In genomic region chr14:105151838-105152793, GRCh38 we compare ENCODE assay signal across 22 cellular contexts. TPM values are rescaled to one million over a fixed set of nuclear protein-coding genes. Genes with fewer than 3 reads are reported as not detected.
A peak's percentile ranks its signal among the peaks of the same experiment; 100 is the strongest.
DNase-seq lines count a peak whose midpoint lies in the region; ATAC-seq, FAIRE-seq and TF ChIP-seq lines count a peak whose summit lies in the region.
"Had no signal": no experiment of that assay in that cellular context is flagged by ENCODE, and none has a peak within 500 bp of the region (broad histone marks: within the 10 kb centered on the region; RNA-seq: fewer than 3 reads in every experiment).

No MANE protein-coding gene starts in this region.

- TF ChIP-seq EP300 in GM12878 (IDR thresholded peaks at IDR 0.05; ENCODE audit: borderline replicate concordance in 1 of 2, control insufficient read depth in 1 of 2, low read depth in 2 of 2, low read length in 2 of 2) (no peak), HepG2 (IDR thresholded peaks at IDR 0.05; ENCODE audit: low read depth in 2 of 2, low read length in 2 of 2) (no peak), HepG2 (CRISPR knock-in tag; IDR thresholded peaks at IDR 0.05; ENCODE audit: borderline replicate concordance) (no peak)

- peak overlapping the region in 7 of 11 experiments; percentile 3 to 66 (median 41); a peak in 8 of 22 replicates for H3K9ac ChIP-seq in BLaER1 treated with 17β-estradiol and CSF1 and Interleukin-3, amounts not matched to agents 10 nM and 100 nM
- no peak overlapping the region for H3K9ac ChIP-seq in GM12878 (ENCODE audit: control insufficient read depth, insufficient read depth, low read length)
- no peak overlapping the region for H3K9ac ChIP-seq in HepG2 (ENCODE audit: insufficient read depth, low read depth, low read length)

- SMC1A ChIA-PET in GM12878 (lab: Charles Lee; ENCODE audit: uncharacterized antibody, unreplicated experiment) = no interaction called here

- H3K36me3 ChIP-seq in BLaER1 treated with 17β-estradiol and CSF1 and Interleukin-3, amounts not matched to agents 10 nM and 100 nM = peaks cover 0 to 50% (median 15%) of the 10 kb centered on the region in 11 experiments; a peak in 14 of 22 replicates
- H3K36me3 ChIP-seq in GM12878 (ENCODE audit: control insufficient read depth in 2 of 2, insufficient read depth in 2 of 2, low read length in 1 of 2) = no peaks in the 10 kb centered on the region
- H3K36me3 ChIP-seq in right atrium auricular region = peaks cover 30% of the 10 kb centered on the region
- H3K36me3 ChIP-seq in gastrocnemius medialis = peaks cover 0 to 24% of the 10 kb centered on the region in 2 donors
- H3K36me3 ChIP-seq in HepG2 (replicated peaks in 1 of 2; ENCODE audit: control insufficient read depth in 1 of 2, insufficient read depth in 2 of 2, low read length in 2 of 2) = no peaks in the 10 kb centered on the region
- H3K36me3 ChIP-seq in prostate gland = no peaks in the 10 kb centered on the region

- H4K20me1 ChIP-seq in BLaER1 treated with 17β-estradiol and CSF1 and Interleukin-3, amounts not matched to agents 10 nM and 100 nM = peaks cover 0 to 72% (median 54%) of the 10 kb centered on the region in 11 experiments; a peak in 17 of 22 replicates
- no peaks in the 10 kb centered on the region for H4K20me1 ChIP-seq in GM12878 (ENCODE audit: control insufficient read depth, insufficient read depth)
- H4K20me1 ChIP-seq in HepG2 (ENCODE audit: insufficient read depth, low read length) = no peaks in the 10 kb centered on the region

- TF ChIP-seq CTCF in GM12878 (IDR thresholded peaks at IDR 0.05 in 2 of 3, conservative IDR thresholded peaks at IDR 0.05 in 1 of 3; ENCODE audit: control insufficient read depth in 2 of 3, extremely low read depth in 1 of 3, insufficient read depth in 1 of 3, low read depth in 3 of 3, low read length in 3 of 3) = no peak
- no peak for TF ChIP-seq CTCF in right atrium auricular region (IDR thresholded peaks at IDR 0.05)
- TF ChIP-seq CTCF in gastrocnemius medialis (IDR thresholded peaks at IDR 0.05 in 4 of 5, conservative IDR thresholded peaks at IDR 0.05 in 1 of 5) = no peak
- TF ChIP-seq CTCF in HepG2 (CRISPR knock-in tag; IDR thresholded peaks at IDR 0.05) = no peak
- TF ChIP-seq CTCF in prostate gland (IDR thresholded peaks at IDR 0.05) = no peak

- BruUV-seq in GM12878 (replicated peaks; lab: Mats Ljungman, UMichigan) = no TSS peak
- no TSS peak for BruUV-seq in HepG2 (replicated peaks; lab: Mats Ljungman, UMichigan)

- H3K4me2 ChIP-seq in BLaER1 treated with 17β-estradiol and CSF1 and Interleukin-3, amounts not matched to agents 10 nM and 100 nM = peak overlapping the region; percentile 26 to 89 (median 61); a peak in 21 of 22 replicates
- H3K4me2 ChIP-seq in GM12878 (ENCODE audit: control insufficient read depth, insufficient read depth) = no peak overlapping the region
- H3K4me2 ChIP-seq in HepG2 (ENCODE audit: low read depth, low read length) = no peak overlapping the region

- 36% methylated on average over 41 of the region's 44 CpGs for WGBS in GM12878 (ENCODE audit: insufficient coverage, insufficient replicate concordance, low lambda C conversion rate, missing lambda C conversion rate)
- 30% methylated on average over 4 of the region's 44 CpGs for WGBS in HepG2 (ENCODE audit: low lambda C conversion rate)
- 82% methylated on average over 39 of the region's 44 CpGs for WGBS in prostate gland

- TF ChIP-seq RAD21 in GM12878 (IDR thresholded peaks at IDR 0.05; ENCODE audit: insufficient read depth, low read depth, low read length) (no peak), HepG2 (CRISPR knock-in tag; IDR thresholded peaks at IDR 0.05) (no peak)

- intact Hi-C loops in GM12878 (cut with micrococcal nuclease; ENCODE audit: unreplicated experiment) = no loop called here
- intact Hi-C loops in gastrocnemius medialis (cut with DNase I; ENCODE audit: low total_unique reads) = loop anchor here (2.0 to 5.0 kb wide), 2 partner anchors 15 to 60 kb away; no protein-coding TSS in a partner anchor
- intact Hi-C loops in HepG2 (cut with micrococcal nuclease; ENCODE audit: unreplicated experiment) = no loop called here
- intact Hi-C loops in prostate gland (cut with DNase I) = no loop called here

- peaks cover 0 to 14% (median 0%) of the 10 kb centered on the region in 11 experiments; a peak in 1 of 22 replicates for H3K27me3 ChIP-seq in BLaER1 treated with 17β-estradiol and CSF1 and Interleukin-3, amounts not matched to agents 10 nM and 100 nM
- no peaks in the 10 kb centered on the region for H3K27me3 ChIP-seq in GM12878 (replicated peaks in 1 of 2; ENCODE audit: control insufficient read depth in 2 of 2, insufficient read depth in 2 of 2, low read length in 1 of 2)
- H3K27me3 ChIP-seq in right atrium auricular region = no peaks in the 10 kb centered on the region
- H3K27me3 ChIP-seq in gastrocnemius medialis = no peaks in the 10 kb centered on the region
- H3K27me3 ChIP-seq in HepG2 (ENCODE audit: control insufficient read depth in 1 of 2, insufficient read depth in 2 of 2, low read length in 2 of 2) = peaks cover 27 to 58% of the 10 kb centered on the region in 2 experiments
- no peaks in the 10 kb centered on the region for H3K27me3 ChIP-seq in prostate gland (replicated peaks; ENCODE audit: insufficient read depth)

- CTCF ChIA-PET in GM12878 (lab: Yijun Ruan, JAX) = no interaction called here
- CTCF ChIA-PET in HepG2 (lab: Yijun Ruan, JAX; ENCODE audit: low intra/inter-chr PET ratio, low total read pairs) = no interaction called here

- H3K79me2 ChIP-seq in GM12878 (ENCODE audit: control insufficient read depth, insufficient read depth, low read length) (no peaks in the 10 kb centered on the region), HepG2 (ENCODE audit: insufficient read depth, low read length) (no peaks in the 10 kb centered on the region)

- H3K27ac ChIP-seq in BLaER1 treated with 17β-estradiol and CSF1 and Interleukin-3, amounts not matched to agents 10 nM and 100 nM = peak overlapping the region in 4 of 11 experiments; percentile 28 to 43 (median 32); a peak in 3 of 22 replicates
- no peak overlapping the region for H3K27ac ChIP-seq in GM12878 (ENCODE audit: control insufficient read depth, insufficient read depth)
- H3K27ac ChIP-seq in right atrium auricular region = peak overlapping the region; percentile 73 to 76
- peak overlapping the region; percentile 91 to 98 (median 94) for H3K27ac ChIP-seq in gastrocnemius medialis
- H3K27ac ChIP-seq in HepG2 (ENCODE audit: extremely low read length, insufficient read depth, low read length) = no peak overlapping the region
- no peak overlapping the region for H3K27ac ChIP-seq in prostate gland
- H3K27ac ChIP-seq: SK-N-MC had no signal

- peaks cover 6 to 71% (median 54%) of the 10 kb centered on the region in 10 experiments; a peak in 17 of 20 replicates for H3K4me1 ChIP-seq in BLaER1 treated with 17β-estradiol and CSF1 and Interleukin-3, amounts not matched to agents 10 nM and 100 nM
- no peaks in the 10 kb centered on the region for H3K4me1 ChIP-seq in GM12878 (ENCODE audit: control insufficient read depth, insufficient read depth, low read length)
- peaks cover 0 to 39% of the 10 kb centered on the region in 2 donors for H3K4me1 ChIP-seq in right atrium auricular region
- H3K4me1 ChIP-seq in gastrocnemius medialis = peaks cover 22 to 33% of the 10 kb centered on the region in 2 donors
- H3K4me1 ChIP-seq in HepG2 (ENCODE audit: insufficient read depth, low read length) = peaks cover 9% of the 10 kb centered on the region; the same call in 1 of the 2 replicates
- no peaks in the 10 kb centered on the region for H3K4me1 ChIP-seq in prostate gland (replicated peaks)

- ATAC-seq in GM12878 (peak; percentile 34), gastrocnemius medialis (peak; percentile 87), HepG2 (no peak)

- DNase-seq in GM12878 (ENCODE audit: low read depth, low spot score) = no peak
- DNase-seq in right atrium auricular region (ENCODE audit: low spot score) = no peak
- peak; percentile 65 to 86 for DNase-seq in gastrocnemius medialis
- no peak for DNase-seq in HepG2 (ENCODE audit: low spot score)
- DNase-seq in prostate gland (ENCODE audit: low spot score) = no peak
- DNase-seq in NCI-H2029 (lab: John Stamatoyannopoulos, UW) = no peak
- no peak for DNase-seq in COLO668 (lab: John Stamatoyannopoulos, UW; ENCODE audit: unreplicated experiment)
- DNase-seq: activated CD4-positive, alpha-beta T cell treated with anti-CD3 and anti-CD28 coated beads for 1 hour; DMS79; erythroblast; H9; NCI-H1436; NCI-H2171 treated with DMSO at 0.1 percent for 48 hours; NCI-H774; PC-3; stimulated activated CD4-positive, alpha-beta T cell treated with anti-CD3 and anti-CD28 coated beads, Interleukin-4, amount 100 ng/mL, for 24 hours; T-helper 9 cell had no signal

- H3K4me3 ChIP-seq in BLaER1 treated with 17β-estradiol and CSF1 and Interleukin-3, amounts not matched to agents 10 nM and 100 nM = no peak overlapping the region
- H3K4me3 ChIP-seq in GM12878 = no peak overlapping the region
- no peak overlapping the region for H3K4me3 ChIP-seq in right atrium auricular region
- H3K4me3 ChIP-seq in gastrocnemius medialis = peak overlapping the region in 2 of 4 donors; percentile 7 to 8
- H3K4me3 ChIP-seq in HepG2 (replicated peaks in 1 of 3; ENCODE audit: insufficient read depth in 1 of 3, low read depth in 2 of 3, low read length in 3 of 3) = no peak overlapping the region
- no peak overlapping the region for H3K4me3 ChIP-seq in prostate gland
- H3K4me3 ChIP-seq: SK-N-MC, skin epidermis had no signal

- in situ Hi-C loops in GM12878 (cut with MboI) (no loop called here), gastrocnemius medialis (cut with MboI; ENCODE audit: low sequenced_read_pairs in 4 of 4) (no loop called here), HepG2 (cut with HindIII; ENCODE audit: extremely low pct_ligation_motif_present, low pct_unique_long_range_greater_than_20kb) (no loop called here)

- TF ChIP-seq POLR2A in GM12878 (IDR thresholded peaks at IDR 0.05; ENCODE audit: low read depth, low read length) = no peak
- TF ChIP-seq POLR2A in gastrocnemius medialis (IDR thresholded peaks at IDR 0.05) = peak in 1 of 2 donors; percentile 20
- TF ChIP-seq POLR2A in HepG2 (IDR thresholded peaks at IDR 0.05; ENCODE audit: insufficient read depth in 1 of 2, low read depth in 2 of 2, low read length in 2 of 2) = no peak
- TF ChIP-seq POLR2A in prostate gland (IDR thresholded peaks at IDR 0.05) = no peak

- H2AFZ ChIP-seq in GM12878 (ENCODE audit: control insufficient read depth, low read depth, low read length) (no peak overlapping the region), HepG2 (ENCODE audit: low read length) (no peak overlapping the region)

- POLR2A ChIA-PET in GM12878 (lab: Charles Lee) = no interaction called here
- POLR2A ChIA-PET in HepG2 (lab: Yijun Ruan, JAX) = no interaction called here

- FAIRE-seq in GM12878 (lab: Jason Lieb, UNC) (no peak), HepG2 (lab: Jason Lieb, UNC) (no peak)
- FAIRE-seq: frontal cortex had no signal

- RAD21 ChIA-PET in GM12878 (lab: Charles Lee; ENCODE audit: unreplicated experiment) = no interaction called here

- H3K9me3 ChIP-seq in BLaER1 treated with 17β-estradiol and CSF1 and Interleukin-3, amounts not matched to agents 10 nM and 100 nM (replicated peaks in 1 of 11) = no peaks in the 10 kb centered on the region
- H3K9me3 ChIP-seq in GM12878 (replicated peaks; ENCODE audit: control insufficient read depth, insufficient read depth, low read length) = no peaks in the 10 kb centered on the region
- H3K9me3 ChIP-seq in right atrium auricular region = no peaks in the 10 kb centered on the region
- H3K9me3 ChIP-seq in gastrocnemius medialis = no peaks in the 10 kb centered on the region
- no peaks in the 10 kb centered on the region for H3K9me3 ChIP-seq in HepG2 (ENCODE audit: low read length)
- no peaks in the 10 kb centered on the region for H3K9me3 ChIP-seq in prostate gland

RNA-seq across cellular contexts. Expression of gene JAG2, which starts 16.5 kb away (rescaled TPM):
- 0.81 and 0.95 TPM in 2 replicates for total RNA-seq in GM12878 (2013; cell fraction: nucleolus; rRNA removed)
- 0.06 TPM in 1 of 2 replicates, not detected in the other for total RNA-seq in GM12878 (2014; rRNA removed)
- total RNA-seq in GM12878 (2014; rRNA removed; fragmentation: Illumina TruSeq; extraction: Trizol) = not detected in 2 replicates
- total RNA-seq in GM12878 (2021) = 0.10 and 0.19 TPM in 2 replicates
- 0.09 TPM for polyA plus RNA-seq in GM12878 (2011; ENCODE audit: low read depth)
- 0.05 TPM in 1 of 2 replicates, not detected in the other for polyA plus RNA-seq in GM12878 (2011; rRNA removed)
- polyA plus RNA-seq in GM12878 (2011; cell fraction: cytosol; rRNA removed) = 0.07 and 0.10 TPM in 2 replicates
- 0.45 and 0.73 TPM in 2 replicates for polyA plus RNA-seq in GM12878 (2011; cell fraction: nucleus; rRNA removed)
- polyA plus RNA-seq in GM12878 (2012) = 1.00 and 1.0 TPM in 2 replicates
- polyA plus RNA-seq in GM12878 (2014; fragmentation: Illumina TruSeq; extraction: Trizol) = not detected in 2 replicates
- not detected for polyA plus RNA-seq in GM12878 (2014; fragmentation: Nextera tagmentation; extraction: Ambion mirVana)
- 0.09 and 0.14 TPM in 2 replicates for polyA plus RNA-seq in GM12878 (2014; rRNA removed)
- under 1 TPM in 1 of 2 experiments, not detected in 1; 0.04 TPM for polyA plus RNA-seq in GM12878 (2016; fragmentation: Nextera tagmentation; extraction: Ambion mirVana)
- polyA minus RNA-seq in GM12878 (2011; rRNA and poly(A)+ RNA removed) = 0.67 TPM in 1 of 2 replicates, not detected in the other
- polyA minus RNA-seq in GM12878 (2011; cell fraction: cytosol; rRNA and poly(A)+ RNA removed) = 0.31 TPM in 1 of 2 replicates, not detected in the other
- 0.24 and 0.57 TPM in 2 replicates for polyA minus RNA-seq in GM12878 (2011; cell fraction: nucleus; rRNA and poly(A)+ RNA removed)
- 10 to 100 TPM; 14.5 to 17.3 TPM for total RNA-seq in right atrium auricular region
- total RNA-seq in gastrocnemius medialis = 10 to 100 TPM in 3 of 4 donors, 1 to 10 TPM in 1; 8.0 to 17.9 (median 15.7) TPM
- 0.04 TPM in 1 of 2 replicates, not detected in the other for total RNA-seq in HepG2 (2016; rRNA removed; fragmentation: Illumina TruSeq; extraction: Trizol)
- not detected in 2 replicates for total RNA-seq in HepG2 (2016; cell fraction: cytosol; rRNA removed; fragmentation: Illumina TruSeq; extraction: Trizol; ENCODE audit: low read depth)
- not detected in 2 replicates for total RNA-seq in HepG2 (2016; cell fraction: insoluble cytoplasmic fraction; rRNA removed; fragmentation: Illumina TruSeq; extraction: Trizol)
- total RNA-seq in HepG2 (2016; cell fraction: membrane; rRNA removed; fragmentation: Illumina TruSeq; extraction: Trizol) = not detected in 2 replicates
- not detected in 2 replicates for total RNA-seq in HepG2 (2016; cell fraction: nucleus; rRNA removed; fragmentation: Illumina TruSeq; extraction: Trizol)
- polyA plus RNA-seq in HepG2 (2011; rRNA removed) = 0.16 and 0.22 TPM in 2 replicates
- polyA plus RNA-seq in HepG2 (2011; cell fraction: cytosol; rRNA removed) = 0.04 and 0.10 TPM in 2 replicates
- polyA plus RNA-seq in HepG2 (2011; cell fraction: nucleus; rRNA removed) = 1.3 and 3.3 TPM in 2 replicates
- 0.16 TPM in 1 of 2 replicates, not detected in the other for polyA plus RNA-seq in HepG2 (2012)
- polyA plus RNA-seq in HepG2 (2016; cell fraction: cytosol; fragmentation: Illumina TruSeq; extraction: Trizol; ENCODE audit: low read depth) = not detected in 2 replicates
- polyA plus RNA-seq in HepG2 (2016; cell fraction: insoluble cytoplasmic fraction; fragmentation: Illumina TruSeq; extraction: Trizol; ENCODE audit: low read depth) = not detected in 2 replicates
- not detected in 2 replicates for polyA plus RNA-seq in HepG2 (2016; cell fraction: membrane; fragmentation: Illumina TruSeq; extraction: Trizol; ENCODE audit: low read depth)
- not detected in 2 replicates for polyA plus RNA-seq in HepG2 (2016; cell fraction: nucleus; fragmentation: Illumina TruSeq; extraction: Trizol; ENCODE audit: insufficient read depth, low read depth)
- 0.36 and 6.6 TPM in 2 replicates for polyA minus RNA-seq in HepG2 (2011; rRNA and poly(A)+ RNA removed; ENCODE audit: low replicate concordance)
- 0.44 TPM in 1 of 2 replicates, not detected in the other for polyA minus RNA-seq in HepG2 (2011; cell fraction: cytosol; rRNA and poly(A)+ RNA removed)
- 0.13 TPM in 1 of 2 replicates, not detected in the other for polyA minus RNA-seq in HepG2 (2011; cell fraction: nucleus; rRNA and poly(A)+ RNA removed)
- total RNA-seq in prostate gland = 10 to 100 TPM; 26.8 to 30.5 TPM
- polyA plus RNA-seq: CD4-positive, alpha-beta memory T cell had no signal

RNA-seq across cellular contexts. Expression of gene NUDT14, which starts 29.0 kb away (rescaled TPM):
- 4.4 and 4.6 TPM in 2 replicates for total RNA-seq in GM12878 (2013; cell fraction: nucleolus; rRNA removed)
- 4.3 and 5.0 TPM in 2 replicates for total RNA-seq in GM12878 (2014; rRNA removed)
- total RNA-seq in GM12878 (2014; rRNA removed; fragmentation: Illumina TruSeq; extraction: Trizol) = 1.1 and 2.4 TPM in 2 replicates
- total RNA-seq in GM12878 (2021) = 5.4 and 6.4 TPM in 2 replicates
- polyA plus RNA-seq in GM12878 (2011; ENCODE audit: low read depth) = 0.73 TPM
- 1.8 and 4.4 TPM in 2 replicates for polyA plus RNA-seq in GM12878 (2011; rRNA removed)
- polyA plus RNA-seq in GM12878 (2011; cell fraction: cytosol; rRNA removed) = 5.8 and 7.9 TPM in 2 replicates
- polyA plus RNA-seq in GM12878 (2011; cell fraction: nucleus; rRNA removed) = 10.6 and 14.3 TPM in 2 replicates
- polyA plus RNA-seq in GM12878 (2012) = 5.3 and 5.9 TPM in 2 replicates
- polyA plus RNA-seq in GM12878 (2014; fragmentation: Illumina TruSeq; extraction: Trizol) = 0.62 TPM in 1 of 2 replicates, not detected in the other
- polyA plus RNA-seq in GM12878 (2014; fragmentation: Nextera tagmentation; extraction: Ambion mirVana) = under 1 TPM in 1 of 2 experiments, not detected in 1; 0.86 TPM
- 5.3 and 6.2 TPM in 2 replicates for polyA plus RNA-seq in GM12878 (2014; rRNA removed)
- polyA plus RNA-seq in GM12878 (2016; fragmentation: Nextera tagmentation; extraction: Ambion mirVana) = 1 to 10 TPM; 4.0 to 6.8 TPM
- 1.4 and 2.7 TPM in 2 replicates for polyA minus RNA-seq in GM12878 (2011; rRNA and poly(A)+ RNA removed)
- polyA minus RNA-seq in GM12878 (2011; cell fraction: cytosol; rRNA and poly(A)+ RNA removed) = 1.8 and 2.9 TPM in 2 replicates
- 1.1 and 1.2 TPM in 2 replicates for polyA minus RNA-seq in GM12878 (2011; cell fraction: nucleus; rRNA and poly(A)+ RNA removed)
- total RNA-seq in right atrium auricular region = 10 to 100 TPM; 17.1 to 18.9 TPM
- total RNA-seq in gastrocnemius medialis = 10 to 100 TPM; 11.0 to 25.5 (median 16.4) TPM
- total RNA-seq in HepG2 (2016; rRNA removed; fragmentation: Illumina TruSeq; extraction: Trizol) = 4.0 and 5.8 TPM in 2 replicates
- 9.0 and 9.9 TPM in 2 replicates for total RNA-seq in HepG2 (2016; cell fraction: cytosol; rRNA removed; fragmentation: Illumina TruSeq; extraction: Trizol; ENCODE audit: low read depth)
- 4.4 and 5.8 TPM in 2 replicates for total RNA-seq in HepG2 (2016; cell fraction: insoluble cytoplasmic fraction; rRNA removed; fragmentation: Illumina TruSeq; extraction: Trizol)
- total RNA-seq in HepG2 (2016; cell fraction: membrane; rRNA removed; fragmentation: Illumina TruSeq; extraction: Trizol) = 7.1 and 10.6 TPM in 2 replicates
- 2.4 and 2.7 TPM in 2 replicates for total RNA-seq in HepG2 (2016; cell fraction: nucleus; rRNA removed; fragmentation: Illumina TruSeq; extraction: Trizol)
- 6.1 and 6.7 TPM in 2 replicates for polyA plus RNA-seq in HepG2 (2011; rRNA removed)
- polyA plus RNA-seq in HepG2 (2011; cell fraction: cytosol; rRNA removed) = 5.7 and 9.2 TPM in 2 replicates
- 5.6 and 6.5 TPM in 2 replicates for polyA plus RNA-seq in HepG2 (2011; cell fraction: nucleus; rRNA removed)
- polyA plus RNA-seq in HepG2 (2012) = 4.5 and 5.4 TPM in 2 replicates
- polyA plus RNA-seq in HepG2 (2016; cell fraction: cytosol; fragmentation: Illumina TruSeq; extraction: Trizol; ENCODE audit: low read depth) = 11.3 and 13.8 TPM in 2 replicates
- 4.0 and 5.1 TPM in 2 replicates for polyA plus RNA-seq in HepG2 (2016; cell fraction: insoluble cytoplasmic fraction; fragmentation: Illumina TruSeq; extraction: Trizol; ENCODE audit: low read depth)
- 7.8 and 10.1 TPM in 2 replicates for polyA plus RNA-seq in HepG2 (2016; cell fraction: membrane; fragmentation: Illumina TruSeq; extraction: Trizol; ENCODE audit: low read depth)
- polyA plus RNA-seq in HepG2 (2016; cell fraction: nucleus; fragmentation: Illumina TruSeq; extraction: Trizol; ENCODE audit: insufficient read depth, low read depth) = 5.5 and 5.6 TPM in 2 replicates
- 3.5 and 4.3 TPM in 2 replicates for polyA minus RNA-seq in HepG2 (2011; rRNA and poly(A)+ RNA removed; ENCODE audit: low replicate concordance)
- polyA minus RNA-seq in HepG2 (2011; cell fraction: cytosol; rRNA and poly(A)+ RNA removed) = 1.3 and 3.4 TPM in 2 replicates
- polyA minus RNA-seq in HepG2 (2011; cell fraction: nucleus; rRNA and poly(A)+ RNA removed) = 1.3 and 1.9 TPM in 2 replicates
- total RNA-seq in prostate gland = 10 to 100 TPM; 32.9 to 36.5 TPM

Comparison
In these comparisons a context has a peak if more than half of its experiments do, and no peak if none do; other contexts are left out.
1. H3K27ac ChIP-seq: peak in right atrium auricular region (2 of 2) and gastrocnemius medialis (4 of 4); none in GM12878 (single experiment), HepG2 (single experiment) and prostate gland (0 of 2).
2. H3K4me2 ChIP-seq: peak in BLaER1 treated with 17β-estradiol and CSF1 and Interleukin-3, amounts not matched to agents 10 nM and 100 nM (11 of 11); none in GM12878 (single experiment) and HepG2 (single experiment).
3. H3K9ac ChIP-seq: peak in BLaER1 treated with 17β-estradiol and CSF1 and Interleukin-3, amounts not matched to agents 10 nM and 100 nM (7 of 11); none in GM12878 (single experiment) and HepG2 (single experiment).
4. DNase-seq: peak in gastrocnemius medialis (2 of 2); none in GM12878 (single experiment), right atrium auricular region (single experiment), HepG2 (single experiment), prostate gland (single experiment), NCI-H2029 (single experiment) and COLO668 (single experiment).
5. RNA of gene JAG2, which starts 16.5 kb away (total RNA-seq): 26.8 to 30.5 TPM in prostate gland, 14.5 to 17.3 TPM in right atrium auricular region and 8.0 to 17.9 TPM in gastrocnemius medialis; 0.06 to 0.95 TPM in GM12878 and 0.04 TPM in HepG2; every median in the first group is over 4 times any median in the second.